ENCODE assay signal across 15 cellular contexts in genomic region chr4:26916195-26916594, GRCh38. TPM values are rescaled to one million over a fixed set of nuclear protein-coding genes. Genes with fewer than 3 reads are reported as not detected.
DNase-seq lines count a peak whose midpoint lies in the region; ATAC-seq, FAIRE-seq and TF ChIP-seq lines count a peak whose summit lies in the region.
"Had no signal": no experiment of that assay in that cellular context is flagged by ENCODE, and none has a peak within 500 bp of the region (broad histone marks: within the 10 kb centered on the region; RNA-seq: fewer than 3 reads in every experiment).

No MANE protein-coding gene starts in this region.

- H3K27me3 Mint-ChIP-seq in MCF 10A (ENCODE audit: insufficient read depth, unreplicated experiment), result no peaks in the 10 kb centered on the region

- CTCF ChIA-PET in MCF 10A (lab: Yijun Ruan, JAX), result interaction anchor here (0.6 to 1.1 kb wide), 3 partner anchors 14 to 639 kb away, joined by 3 to 7 read pairs (median 5); no protein-coding TSS in a partner anchor

- H3K9me3 Mint-ChIP-seq in MCF 10A (ENCODE audit: unreplicated experiment), result no peaks in the 10 kb centered on the region
- H3K9me3 Mint-ChIP-seq: HFFc6 had no signal

- no peaks in the 10 kb centered on the region for H3K27me3 ChIP-seq in breast epithelium
- H3K27me3 ChIP-seq: ascending aorta, sigmoid colon, upper lobe of left lung had no signal

- H3K4me1 ChIP-seq in breast epithelium, result peaks cover 0 to 3% of the 10 kb centered on the region in 2 donors
- H3K4me1 ChIP-seq: ascending aorta had no signal

- intact Hi-C loops in MCF 10A (cut with micrococcal nuclease), result no loop called here
- intact Hi-C loops in breast epithelium (cut with DNase I; ENCODE audit: low total_unique reads), result no loop called here

- H3K36me3 Mint-ChIP-seq in MCF 10A (ENCODE audit: insufficient read depth, unreplicated experiment), result peaks cover 13% of the 10 kb centered on the region

- H3K4me3 ChIP-seq in breast epithelium (no peak overlapping the region), fibroblast of the aortic adventitia (ENCODE audit: low read depth, low read length) (no peak overlapping the region)
- H3K4me3 ChIP-seq: ascending aorta, sigmoid colon, upper lobe of left lung had no signal

- no peaks in the 10 kb centered on the region for H3K36me3 ChIP-seq in breast epithelium

- FAIRE-seq in urothelium cell line (lab: Jason Lieb, UNC), result no peak
- FAIRE-seq: endothelial cell of umbilical vein had no signal

- no peak for ATAC-seq in HG02678 (IDR thresholded peaks at IDR 0.05; ENCODE audit: unreplicated experiment)
- ATAC-seq in HG03565 (IDR thresholded peaks at IDR 0.05; ENCODE audit: unreplicated experiment), result no peak

- BruUV-seq in MCF 10A (replicated peaks; lab: Mats Ljungman, UMichigan), result no TSS peak

- TF ChIP-seq POLR2A in breast epithelium (IDR thresholded peaks at IDR 0.05), result no peak

- peaks cover 10% of the 10 kb centered on the region for H3K4me1 Mint-ChIP-seq in MCF 10A (ENCODE audit: insufficient read depth, unreplicated experiment)

- no peak for TF ChIP-seq CTCF in MCF 10A (IDR thresholded peaks at IDR 0.05; ENCODE audit: unreplicated experiment)
- TF ChIP-seq CTCF in breast epithelium (IDR thresholded peaks at IDR 0.05), result no peak
- TF ChIP-seq CTCF in fibroblast of the aortic adventitia (IDR thresholded peaks at IDR 0.05; ENCODE audit: insufficient read depth, low read length), result no peak

- peak; percentile 17 for DNase-seq in MCF 10A (ENCODE audit: unreplicated experiment)
- no peak for DNase-seq in breast epithelium (ENCODE audit: low spot score in 2 of 2)
- peak; percentile 29 for DNase-seq in RPMI7951 (ENCODE audit: low read depth)
- peak; percentile 14 for DNase-seq in fibroblast of the aortic adventitia (ENCODE audit: low read depth)
- peak; percentile 42 for DNase-seq in superior temporal gyrus (ENCODE audit: extremely low spot score)
- no peak for DNase-seq in urothelium cell line (ENCODE audit: low spot score)
- DNase-seq: HFFc6, NCI-H82, sigmoid colon, upper lobe of left lung had no signal

- no peak overlapping the region for H3K27ac ChIP-seq in breast epithelium
- H3K27ac ChIP-seq: ascending aorta, sigmoid colon, upper lobe of left lung had no signal

- no peak overlapping the region for H3K27ac Mint-ChIP-seq in MCF 10A (ENCODE audit: low read depth, unreplicated experiment)
- H3K27ac Mint-ChIP-seq: HFFc6 had no signal

- H3K9me3 ChIP-seq in breast epithelium, result no peaks in the 10 kb centered on the region
- H3K9me3 ChIP-seq: ascending aorta, sigmoid colon, upper lobe of left lung had no signal

- POLR2A ChIA-PET in MCF 10A (lab: Yijun Ruan, JAX), result interaction anchor here (0.8 kb wide), 1 partner anchor 35 kb away, joined by 3 read pairs; no protein-coding TSS in a partner anchor

- H3K4me3 Mint-ChIP-seq in MCF 10A (ENCODE audit: unreplicated experiment), result no peak overlapping the region
- H3K4me3 Mint-ChIP-seq: CD14-positive monocyte, HFFc6 had no signal

RNA-seq across cellular contexts. Expression of gene STIM2, which starts 55.6 kb away (rescaled TPM):
- total RNA-seq in MCF 10A (2022), result 17.4 and 18.5 TPM in 2 replicates
- total RNA-seq in breast epithelium, result 10 to 100 TPM; 12.0 to 24.7 (median 23.3) TPM
- total RNA-seq in RPMI7951 (2014; rRNA removed; shearing (Covaris generic)), result 12.0 and 22.5 TPM in 2 replicates
- total RNA-seq in fibroblast of the aortic adventitia (ENCODE audit: low replicate concordance), result 19.8 and 31.2 TPM in 2 replicates

Comparison
In these comparisons a context has a peak if more than half of its experiments do, and no peak if none do; other contexts are left out.
1. DNase-seq: peak in MCF 10A (single experiment), RPMI7951 (single experiment), fibroblast of the aortic adventitia (single experiment) and superior temporal gyrus (single experiment); none in breast epithelium (0 of 2) and urothelium cell line (single experiment).